Comparison of ENCODE assay signal across 10 cellular contexts in genomic region chr2:18940184-18940583, GRCh38.
A peak's percentile ranks its signal among the peaks of the same experiment; 100 is the strongest.
DNase-seq lines count a peak whose midpoint lies in the region; ATAC-seq and TF ChIP-seq lines count a peak whose summit lies in the region.
"Had no signal": no experiment of that assay in that cellular context is flagged by ENCODE, and none has a peak within 500 bp of the region (broad histone marks: within the 10 kb centered on the region; RNA-seq: fewer than 3 reads in every experiment).

No MANE protein-coding gene starts in this region.

- no peak for TF ChIP-seq POLR2A in prostate gland (IDR thresholded peaks at IDR 0.05)

- peak; percentile 91 for ATAC-seq in GM19452 (IDR thresholded peaks at IDR 0.05; ENCODE audit: unreplicated experiment)
- ATAC-seq in HG02870 (IDR thresholded peaks at IDR 0.05; ENCODE audit: unreplicated experiment): peak; percentile 80
- peak; percentile 88 for ATAC-seq in HG03558 (IDR thresholded peaks at IDR 0.05; ENCODE audit: extremely low read depth, unreplicated experiment)
- ATAC-seq in psoas muscle: no peak

- in situ Hi-C loops in GM13977 (cut with MboI; ENCODE audit: low pct_unique_long_range_greater_than_20kb, low sequenced_read_pairs, unreplicated experiment): no loop called here

- H3K27me3 ChIP-seq in psoas muscle (ENCODE audit: insufficient read depth in 3 of 3, low read length in 2 of 3) (no peaks in the 10 kb centered on the region), prostate gland (replicated peaks; ENCODE audit: insufficient read depth) (no peaks in the 10 kb centered on the region)

- intact Hi-C loops in psoas muscle (cut with DNase I) (no loop called here), prostate gland (cut with DNase I) (no loop called here)

- 76 to 90% (median 86%) methylated on average over 2 of the region's 2 CpGs for WGBS in psoas muscle, 3 donors
- WGBS in prostate gland: 79% methylated on average over 2 of the region's 2 CpGs

- H3K9me3 ChIP-seq in psoas muscle (no peaks in the 10 kb centered on the region), prostate gland (no peaks in the 10 kb centered on the region)

- peak; percentile 19 for DNase-seq in GM13977 (ENCODE audit: low spot score)
- DNase-seq in ecto neural progenitor cell (ENCODE audit: low spot score): no peak
- no peak for DNase-seq in NCI-H1694 treated with DMSO at 0.1 percent for 48 hours (lab: John Stamatoyannopoulos, UW)
- DNase-seq in psoas muscle: no peak
- DNase-seq in prostate gland (ENCODE audit: low spot score): no peak
- DNase-seq: activated CD4-positive, alpha-beta T cell treated with anti-CD3 and anti-CD28 coated beads, Interleukin-2, amount 50 U/mL, for 48 hours; activated naive CD4-positive, alpha-beta T cell treated with anti-CD3 and anti-CD28 coated beads, Interleukin-2, amount 10 ng/mL, durations not matched to agents 7 days and 5 days had no signal

- H3K36me3 ChIP-seq in psoas muscle (ENCODE audit: insufficient read depth in 1 of 2, low read depth in 1 of 2) (no peaks in the 10 kb centered on the region), prostate gland (no peaks in the 10 kb centered on the region)

- H3K27ac ChIP-seq in psoas muscle: no peak overlapping the region
- H3K27ac ChIP-seq in prostate gland: no peak overlapping the region

- TF ChIP-seq CTCF in GM13977 (IDR thresholded peaks at IDR 0.05; ENCODE audit: extremely low read depth, insufficient read depth, missing control alignments): no peak
- no peak for TF ChIP-seq CTCF in psoas muscle (IDR thresholded peaks at IDR 0.05)
- TF ChIP-seq CTCF in prostate gland (IDR thresholded peaks at IDR 0.05): no peak

- no peak overlapping the region for H3K4me3 ChIP-seq in psoas muscle
- H3K4me3 ChIP-seq in prostate gland: no peak overlapping the region

- H3K4me1 ChIP-seq in psoas muscle (no peaks in the 10 kb centered on the region), prostate gland (replicated peaks) (no peaks in the 10 kb centered on the region)

Comparison
In these comparisons a context has a peak if more than half of its experiments do, and no peak if none do; other contexts are left out.
1. ATAC-seq: peak in GM19452 (single experiment), HG02870 (single experiment) and HG03558 (single experiment); none in psoas muscle (0 of 4).